10 cellular contexts compared by ENCODE assay signal in genomic region chr2:241901500-241902351, GRCh38. TPM values are rescaled to one million over a fixed set of nuclear protein-coding genes. Genes with fewer than 3 reads are reported as not detected.
A peak's percentile ranks its signal among the peaks of the same experiment; 100 is the strongest.
DNase-seq lines count a peak whose midpoint lies in the region; ATAC-seq and TF ChIP-seq lines count a peak whose summit lies in the region.
"Had no signal": no experiment of that assay in that cellular context is flagged by ENCODE, and none has a peak within 500 bp of the region (broad histone marks: within the 10 kb centered on the region; RNA-seq: fewer than 3 reads in every experiment).

No MANE protein-coding gene starts in this region.

- no peak overlapping the region for H3K27ac ChIP-seq in HUES6 (ENCODE audit: low read depth, low read length)
- no peak overlapping the region for H3K27ac ChIP-seq in mammary epithelial cell (ENCODE audit: insufficient read depth, low read depth, low read length)
- no peak overlapping the region for H3K27ac ChIP-seq in rectal smooth muscle tissue (ENCODE audit: low read depth, low read length)
- no peak overlapping the region for H3K27ac ChIP-seq in tibial artery

- H3K9ac ChIP-seq in HUES6 (ENCODE audit: low read length) (no peak overlapping the region), mammary epithelial cell (ENCODE audit: insufficient read depth, low read length) (no peak overlapping the region), rectal smooth muscle tissue (ENCODE audit: low read length) (no peak overlapping the region)

- dilution Hi-C loops in mammary epithelial cell (cut with HindIII; ENCODE audit: low sequenced_read_pairs) = no loop called here

- peak overlapping the region; percentile 83 for H2AFZ ChIP-seq in mammary epithelial cell (ENCODE audit: low read depth, low read length)

- H3K27me3 ChIP-seq in HUES6 (ENCODE audit: control insufficient read depth, insufficient read depth, low read length) = no peaks in the 10 kb centered on the region
- no peaks in the 10 kb centered on the region for H3K27me3 ChIP-seq in mammary epithelial cell (ENCODE audit: insufficient read depth, low read length)
- no peaks in the 10 kb centered on the region for H3K27me3 ChIP-seq in rectal smooth muscle tissue (ENCODE audit: control insufficient read depth, insufficient read depth, low read length)
- H3K27me3 ChIP-seq in tibial artery = peaks cover 0 to 47% of the 10 kb centered on the region in 2 donors

- H3K4me3 ChIP-seq in HUES6 (ENCODE audit: low read depth, low read length) (peak overlapping the region; percentile 27), mammary epithelial cell (replicated peaks in 1 of 3; ENCODE audit: insufficient read depth in 1 of 3, low read depth in 2 of 3, low read length in 3 of 3) (peak overlapping the region; percentile 5 to 24 (median 14)), rectal smooth muscle tissue (ENCODE audit: low read length) (peak overlapping the region; percentile 57), tibial artery (peak overlapping the region in 1 of 2 donors; percentile 23)

- TF ChIP-seq CTCF in mammary epithelial cell (conservative IDR thresholded peaks at IDR 0.05 in 1 of 2, IDR thresholded peaks at IDR 0.05 in 1 of 2; ENCODE audit: extremely low read depth in 1 of 2, insufficient read depth in 1 of 2, low read depth in 1 of 2, low read length in 2 of 2) (no peak), tibial artery (IDR thresholded peaks at IDR 0.05) (no peak)

- H4K20me1 ChIP-seq in mammary epithelial cell (ENCODE audit: insufficient read depth, low read length) = no peaks in the 10 kb centered on the region

- no peaks in the 10 kb centered on the region for H3K36me3 ChIP-seq in HUES6 (ENCODE audit: control insufficient read depth, insufficient read depth, low read length)
- no peaks in the 10 kb centered on the region for H3K36me3 ChIP-seq in mammary epithelial cell (ENCODE audit: insufficient read depth, low read length)
- no peaks in the 10 kb centered on the region for H3K36me3 ChIP-seq in rectal smooth muscle tissue (ENCODE audit: control insufficient read depth, insufficient read depth, low read length)
- no peaks in the 10 kb centered on the region for H3K36me3 ChIP-seq in tibial artery

- H3K4me2 ChIP-seq in mammary epithelial cell (ENCODE audit: insufficient read depth, low read depth, low read length) = peak overlapping the region; percentile 91

- no peak for ATAC-seq in HG02840 (IDR thresholded peaks at IDR 0.05; ENCODE audit: low FRiP score, unreplicated experiment)

- BruUV-seq in mammary epithelial cell (replicated peaks; lab: Mats Ljungman, UMichigan) = no TSS peak

- intact Hi-C loops in mammary epithelial cell (cut with micrococcal nuclease) = no loop called here
- intact Hi-C loops in tibial artery (cut with DNase I; ENCODE audit: low total_unique reads) = no loop called here

- H3K79me2 ChIP-seq in mammary epithelial cell (ENCODE audit: insufficient read depth, low read length) = no peaks in the 10 kb centered on the region

- peak; percentile 70 for DNase-seq in mammary epithelial cell
- DNase-seq in iPS-NIHi11 (ENCODE audit: low spot score) = peak; percentile 74
- no peak for DNase-seq in tibial artery
- DNase-seq in midbrain (lab: John Stamatoyannopoulos, UW) = no peak
- DNase-seq in NCI-H187 (lab: John Stamatoyannopoulos, UW) = no peak
- DNase-seq: NCI-H2107, T-helper 2 cell had no signal

- no peaks in the 10 kb centered on the region for H3K9me3 ChIP-seq in HUES6 (ENCODE audit: control insufficient read depth, insufficient read depth, low read depth, low read length)
- H3K9me3 ChIP-seq in mammary epithelial cell (replicated peaks; ENCODE audit: insufficient read depth, low read length) = no peaks in the 10 kb centered on the region
- H3K9me3 ChIP-seq in tibial artery = no peaks in the 10 kb centered on the region

- in situ Hi-C loops in mammary epithelial cell (cut with MboI; ENCODE audit: low sequenced_read_pairs in 2 of 2) = no loop called here

- H3K4me1 ChIP-seq in HUES6 (ENCODE audit: control insufficient read depth, insufficient read depth, low read length) (peaks cover 40% of the 10 kb centered on the region), mammary epithelial cell (ENCODE audit: insufficient read depth, low read length) (peaks cover 15% of the 10 kb centered on the region), rectal smooth muscle tissue (ENCODE audit: control insufficient read depth, insufficient read depth, low read length) (peaks cover 3% of the 10 kb centered on the region), tibial artery (peaks cover 0 to 22% (median 5%) of the 10 kb centered on the region in 4 donors)

- CTCF ChIA-PET in mammary epithelial cell (lab: Charles Lee; ENCODE audit: low non-redundant PET) = no interaction called here

- WGBS in mammary epithelial cell (ENCODE audit: low coverage, missing lambda C conversion rate) = 12% methylated on average over 23 of the region's 54 CpGs

RNA-seq across cellular contexts. Expression of gene RTP5, which starts 32.2 kb away (rescaled TPM):
- not detected for total RNA-seq in mammary epithelial cell
- polyA plus RNA-seq in mammary epithelial cell = not detected
- not detected for polyA minus RNA-seq in mammary epithelial cell

RNA-seq across cellular contexts. Expression of gene PDCD1, which starts 43.0 kb away (rescaled TPM):
- total RNA-seq in mammary epithelial cell = not detected
- polyA plus RNA-seq in mammary epithelial cell = not detected
- polyA minus RNA-seq in mammary epithelial cell = not detected

Comparison
In these comparisons a context has a peak if more than half of its experiments do, and no peak if none do; other contexts are left out.
1. DNase-seq: peak in mammary epithelial cell (single experiment) and iPS-NIHi11 (single experiment); none in tibial artery (0 of 2), midbrain (single experiment) and NCI-H187 (0 of 2).